In the genomic region with DNA sequence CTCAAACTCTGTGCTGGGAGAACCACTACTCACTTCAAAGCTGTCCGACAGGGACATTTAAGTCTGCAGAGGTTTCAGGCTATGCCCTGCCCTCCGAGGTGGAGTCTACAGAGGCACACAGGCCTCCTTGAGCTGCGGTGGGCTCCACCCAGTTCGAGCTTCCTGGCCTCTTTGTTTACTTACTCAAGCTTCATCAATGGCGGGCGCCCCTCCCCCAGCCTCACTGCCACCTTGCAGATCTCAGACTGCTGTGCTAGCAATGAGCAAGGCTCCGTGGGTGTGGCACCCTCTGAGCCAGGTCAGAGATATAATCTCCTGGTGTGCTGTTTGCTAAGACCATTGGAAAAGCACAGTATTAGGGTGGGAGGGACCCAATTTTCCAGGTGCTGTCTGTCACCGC, we compare ENCODE assay signal across 4 cellular contexts. TPM values are rescaled to one million over a fixed set of nuclear protein-coding genes. Genes with fewer than 3 reads are reported as not detected.
"Had no signal": no experiment of that assay in that cellular context is flagged by ENCODE, and none has a peak within 500 bp of the region (broad histone marks: within the 10 kb centered on the region; RNA-seq: fewer than 3 reads in every experiment).

No MANE protein-coding gene starts in this region.

RNA-seq across cellular contexts. Expression of gene HGD, which starts 56.0 kb away (rescaled TPM):
- total RNA-seq: HT1080, IMR-90, Right ventricle myocardium inferior, SJSA1 had no signal
